ENCODE assay signal across 10 cellular contexts in genomic region chr4:182642831-182643230, GRCh38.
DNase-seq lines count a peak whose midpoint lies in the region; TF ChIP-seq lines count a peak whose summit lies in the region.
"Had no signal": no experiment of that assay in that cellular context is flagged by ENCODE, and none has a peak within 500 bp of the region (broad histone marks: within the 10 kb centered on the region; RNA-seq: fewer than 3 reads in every experiment).

No MANE protein-coding gene starts in this region.

- 50 to 63% (median 60%) methylated on average over 2 of the region's 2 CpGs for WGBS in stomach, 5 donors

- H3K4me1 ChIP-seq in stomach: no peaks in the 10 kb centered on the region
- H3K4me1 ChIP-seq: breast epithelium, left lung had no signal

- peaks cover 0 to 10% (median 4%) of the 10 kb centered on the region in 4 donors for H3K9me3 ChIP-seq in stomach

- TF ChIP-seq CTCF in HFF-Myc (IDR thresholded peaks at IDR 0.05; ENCODE audit: low read depth, low read length, missing control alignments): peak; percentile 6
- TF ChIP-seq CTCF in stomach (IDR thresholded peaks at IDR 0.05): no peak

- no peak for TF ChIP-seq POLR2A in stomach (IDR thresholded peaks at IDR 0.05)

- no peak overlapping the region for H3K27ac ChIP-seq in stomach
- H3K27ac ChIP-seq: breast epithelium, left lung had no signal

- intact Hi-C loops in stomach (cut with DNase I; ENCODE audit: low total_unique reads): no loop called here

- H3K36me3 ChIP-seq in stomach: no peaks in the 10 kb centered on the region
- H3K36me3 ChIP-seq: breast epithelium, left lung had no signal

- H3K4me3 ChIP-seq in HFF-Myc (replicated peaks; ENCODE audit: low read depth, low read length): no peak overlapping the region
- H3K4me3 ChIP-seq in stomach: no peak overlapping the region
- H3K4me3 ChIP-seq: breast epithelium, left lung had no signal

- H3K27me3 ChIP-seq in stomach: no peaks in the 10 kb centered on the region
- H3K27me3 ChIP-seq: breast epithelium, left lung had no signal

- peak; percentile 35 for DNase-seq in ELR (ENCODE audit: low read depth)
- no peak for DNase-seq in HFF-Myc (ENCODE audit: extremely low read depth, low read depth)
- DNase-seq in NCI-H69 (lab: John Stamatoyannopoulos, UW): peak; percentile 60
- peak; percentile 10 for DNase-seq in hepatic stellate cell (ENCODE audit: low spot score)
- no peak for DNase-seq in GF-D8 (lab: John Stamatoyannopoulos, UW)
- DNase-seq in stomach: no peak
- no peak for DNase-seq in medulla oblongata (ENCODE audit: extremely low spot score)
- DNase-seq in effector CD8-positive, alpha-beta T cell (lab: John Stamatoyannopoulos, UW): no peak
- DNase-seq: left lung had no signal

- no peak for TF ChIP-seq EP300 in stomach (IDR thresholded peaks at IDR 0.05)

Comparison
In these comparisons a context has a peak if more than half of its experiments do, and no peak if none do; other contexts are left out.
1. DNase-seq: peak in ELR (single experiment), NCI-H69 (single experiment) and hepatic stellate cell (single experiment); none in HFF-Myc (single experiment), GF-D8 (single experiment), stomach (single experiment), medulla oblongata (single experiment) and effector CD8-positive, alpha-beta T cell (single experiment).